In genomic region chr16:49959552-49960277, GRCh38 we compare ENCODE assay signal across 18 cellular contexts.
DNase-seq lines count a peak whose midpoint lies in the region; ATAC-seq and TF ChIP-seq lines count a peak whose summit lies in the region.
"Had no signal": no experiment of that assay in that cellular context is flagged by ENCODE, and none has a peak within 500 bp of the region (broad histone marks: within the 10 kb centered on the region; RNA-seq: fewer than 3 reads in every experiment).

No MANE protein-coding gene starts in this region.

- H3K36me3 ChIP-seq in GM23338 (ENCODE audit: insufficient read depth) (no peaks in the 10 kb centered on the region), sigmoid colon (no peaks in the 10 kb centered on the region), spleen (no peaks in the 10 kb centered on the region)

- TF ChIP-seq CTCF in GM23338 (conservative IDR thresholded peaks at IDR 0.05; ENCODE audit: low read depth in 2 of 2): no peak
- no peak for TF ChIP-seq CTCF in sigmoid colon (IDR thresholded peaks at IDR 0.05)
- TF ChIP-seq CTCF in spleen (IDR thresholded peaks at IDR 0.05 in 8 of 11, conservative IDR thresholded peaks at IDR 0.05 in 3 of 11): no peak

- H3K4me3 ChIP-seq in GM23338 (no peak overlapping the region), sigmoid colon (no peak overlapping the region), spleen (no peak overlapping the region)

- TF ChIP-seq POLR2A in sigmoid colon (IDR thresholded peaks at IDR 0.05) (no peak), spleen (IDR thresholded peaks at IDR 0.05) (no peak)

- 89 to 90% methylated on average over 11 of the region's 11 CpGs for WGBS in sigmoid colon, 2 donors
- WGBS in spleen, 5 donors: 77 to 89% (median 83%) methylated on average over 11 of the region's 11 CpGs

- no peak overlapping the region for H3K4me3 Mint-ChIP-seq in GM23338
- H3K4me3 Mint-ChIP-seq: CD14-positive monocyte had no signal

- no peaks in the 10 kb centered on the region for H3K4me1 ChIP-seq in GM23338 (ENCODE audit: insufficient read depth)
- peaks cover 0 to 21% (median 9%) of the 10 kb centered on the region in 4 donors for H3K4me1 ChIP-seq in sigmoid colon
- H3K4me1 ChIP-seq in spleen: no peaks in the 10 kb centered on the region

- TF ChIP-seq EP300 in sigmoid colon (IDR thresholded peaks at IDR 0.05): no peak

- 0 out of 2 replicates have a peak overlapping the region, but pooled peaks have one; percentile 28 for H2AFZ ChIP-seq in GM23338

- H3K27me3 ChIP-seq in GM23338 (ENCODE audit: insufficient read depth): no peaks in the 10 kb centered on the region
- H3K27me3 ChIP-seq in sigmoid colon: no peaks in the 10 kb centered on the region
- H3K27me3 ChIP-seq in spleen (replicated peaks in 1 of 7): peaks cover 0 to 2% (median 0%) of the 10 kb centered on the region in 7 donors

- H3K4me1 Mint-ChIP-seq in GM23338: peaks cover 3% of the 10 kb centered on the region; the same call in 2 of the 3 replicates

- H3K9me2 ChIP-seq in GM23338 (ENCODE audit: insufficient read depth): no peaks in the 10 kb centered on the region

- H3K27ac Mint-ChIP-seq in GM23338: no peak overlapping the region

- H3K9me3 Mint-ChIP-seq in GM23338: no peaks in the 10 kb centered on the region
- H3K9me3 Mint-ChIP-seq: CD14-positive monocyte had no signal

- no peak overlapping the region for H3K4me2 ChIP-seq in GM23338
- H3K4me2 ChIP-seq: KMS-11 had no signal

- H3K27ac ChIP-seq in GM23338 (ENCODE audit: low read depth) (no peak overlapping the region), sigmoid colon (no peak overlapping the region), spleen (no peak overlapping the region)
- H3K27ac ChIP-seq: KMS-11 had no signal

- no peaks in the 10 kb centered on the region for H3F3A ChIP-seq in GM23338 (replicated peaks; ENCODE audit: low read depth)

- H3K9me3 ChIP-seq in sigmoid colon (no peaks in the 10 kb centered on the region), spleen (no peaks in the 10 kb centered on the region)

- ATAC-seq in GM23338: no peak
- ATAC-seq: HCT116 had no signal

- no peak for DNase-seq in GM23338 (ENCODE audit: low spot score)
- peak; percentile 84 for DNase-seq in islet precursor cell
- peak; percentile 41 for DNase-seq in posterior vena cava (ENCODE audit: low spot score)
- DNase-seq in NCI-H524 (lab: John Stamatoyannopoulos, UW): no peak
- no peak for DNase-seq in sigmoid colon
- no peak for DNase-seq in spleen
- DNase-seq in NCI-H187 treated with DMSO at 0.1 percent for 48 hours (lab: John Stamatoyannopoulos, UW): no peak
- DNase-seq: GF-D8, IMR-90, NCI-H1105, NCI-H2081 treated with DMSO at 0.1 percent for 48 hours, NCI-H2171 treated with DMSO at 0.1 percent for 48 hours, NCI-H526, OCI-M1, Right ventricle myocardium superior had no signal

- no peaks in the 10 kb centered on the region for H4K20me1 ChIP-seq in GM23338 (replicated peaks; ENCODE audit: insufficient read depth)

- peaks cover 3% of the 10 kb centered on the region for H3K27me3 Mint-ChIP-seq in GM23338 (ENCODE audit: insufficient read depth, low read depth, poor library complexity)

- H3K36me3 Mint-ChIP-seq in GM23338 (ENCODE audit: low read depth): no peaks in the 10 kb centered on the region
- H3K36me3 Mint-ChIP-seq: CD14-positive monocyte had no signal

- intact Hi-C loops in posterior vena cava (cut with DNase I): no loop called here
- intact Hi-C loops in sigmoid colon (cut with DNase I): no loop called here
- intact Hi-C loops in spleen (cut with DNase I; ENCODE audit: low total_unique reads): no loop called here

- H3K79me2 ChIP-seq in GM23338 (replicated peaks; ENCODE audit: insufficient read depth): no peaks in the 10 kb centered on the region

TF ChIP-seq in GM23338, 12 proteins besides CTCF, POLR2A, EP300 and RAD21:
- no peak for TF ChIP-seq CREB1 (CRISPR knock-in tag; IDR thresholded peaks at IDR 0.05; ENCODE audit: low read depth)
- no peak for TF ChIP-seq JUNB (IDR thresholded peaks at IDR 0.05; ENCODE audit: unreplicated experiment)
- TF ChIP-seq ZNF331 (CRISPR knock-in tag; IDR thresholded peaks at IDR 0.05; ENCODE audit: low read depth): no peak
- TF ChIP-seq, protein P1, sequence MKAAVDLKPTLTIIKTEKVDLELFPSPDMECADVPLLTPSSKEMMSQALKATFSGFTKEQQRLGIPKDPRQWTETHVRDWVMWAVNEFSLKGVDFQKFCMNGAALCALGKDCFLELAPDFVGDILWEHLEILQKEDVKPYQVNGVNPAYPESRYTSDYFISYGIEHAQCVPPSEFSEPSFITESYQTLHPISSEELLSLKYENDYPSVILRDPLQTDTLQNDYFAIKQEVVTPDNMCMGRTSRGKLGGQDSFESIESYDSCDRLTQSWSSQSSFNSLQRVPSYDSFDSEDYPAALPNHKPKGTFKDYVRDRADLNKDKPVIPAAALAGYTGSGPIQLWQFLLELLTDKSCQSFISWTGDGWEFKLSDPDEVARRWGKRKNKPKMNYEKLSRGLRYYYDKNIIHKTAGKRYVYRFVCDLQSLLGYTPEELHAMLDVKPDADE (IDR thresholded peaks at IDR 0.05): no peak
- TF ChIP-seq NANOG (IDR thresholded peaks at IDR 0.05; ENCODE audit: borderline replicate concordance): no peak
- TF ChIP-seq, protein P2, sequence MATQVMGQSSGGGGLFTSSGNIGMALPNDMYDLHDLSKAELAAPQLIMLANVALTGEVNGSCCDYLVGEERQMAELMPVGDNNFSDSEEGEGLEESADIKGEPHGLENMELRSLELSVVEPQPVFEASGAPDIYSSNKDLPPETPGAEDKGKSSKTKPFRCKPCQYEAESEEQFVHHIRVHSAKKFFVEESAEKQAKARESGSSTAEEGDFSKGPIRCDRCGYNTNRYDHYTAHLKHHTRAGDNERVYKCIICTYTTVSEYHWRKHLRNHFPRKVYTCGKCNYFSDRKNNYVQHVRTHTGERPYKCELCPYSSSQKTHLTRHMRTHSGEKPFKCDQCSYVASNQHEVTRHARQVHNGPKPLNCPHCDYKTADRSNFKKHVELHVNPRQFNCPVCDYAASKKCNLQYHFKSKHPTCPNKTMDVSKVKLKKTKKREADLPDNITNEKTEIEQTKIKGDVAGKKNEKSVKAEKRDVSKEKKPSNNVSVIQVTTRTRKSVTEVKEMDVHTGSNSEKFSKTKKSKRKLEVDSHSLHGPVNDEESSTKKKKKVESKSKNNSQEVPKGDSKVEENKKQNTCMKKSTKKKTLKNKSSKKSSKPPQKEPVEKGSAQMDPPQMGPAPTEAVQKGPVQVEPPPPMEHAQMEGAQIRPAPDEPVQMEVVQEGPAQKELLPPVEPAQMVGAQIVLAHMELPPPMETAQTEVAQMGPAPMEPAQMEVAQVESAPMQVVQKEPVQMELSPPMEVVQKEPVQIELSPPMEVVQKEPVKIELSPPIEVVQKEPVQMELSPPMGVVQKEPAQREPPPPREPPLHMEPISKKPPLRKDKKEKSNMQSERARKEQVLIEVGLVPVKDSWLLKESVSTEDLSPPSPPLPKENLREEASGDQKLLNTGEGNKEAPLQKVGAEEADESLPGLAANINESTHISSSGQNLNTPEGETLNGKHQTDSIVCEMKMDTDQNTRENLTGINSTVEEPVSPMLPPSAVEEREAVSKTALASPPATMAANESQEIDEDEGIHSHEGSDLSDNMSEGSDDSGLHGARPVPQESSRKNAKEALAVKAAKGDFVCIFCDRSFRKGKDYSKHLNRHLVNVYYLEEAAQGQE (IDR thresholded peaks at IDR 0.05; ENCODE audit: unreplicated experiment): no peak

Comparison
In these comparisons a context has a peak if more than half of its experiments do, and no peak if none do; other contexts are left out.
1. DNase-seq: peak in islet precursor cell (single experiment) and posterior vena cava (single experiment); none in GM23338 (single experiment), NCI-H524 (0 of 2), sigmoid colon (single experiment), spleen (single experiment) and NCI-H187 treated with DMSO at 0.1 percent for 48 hours (single experiment).